Comparison of ENCODE assay signal across 19 cellular contexts in the genomic region with DNA sequence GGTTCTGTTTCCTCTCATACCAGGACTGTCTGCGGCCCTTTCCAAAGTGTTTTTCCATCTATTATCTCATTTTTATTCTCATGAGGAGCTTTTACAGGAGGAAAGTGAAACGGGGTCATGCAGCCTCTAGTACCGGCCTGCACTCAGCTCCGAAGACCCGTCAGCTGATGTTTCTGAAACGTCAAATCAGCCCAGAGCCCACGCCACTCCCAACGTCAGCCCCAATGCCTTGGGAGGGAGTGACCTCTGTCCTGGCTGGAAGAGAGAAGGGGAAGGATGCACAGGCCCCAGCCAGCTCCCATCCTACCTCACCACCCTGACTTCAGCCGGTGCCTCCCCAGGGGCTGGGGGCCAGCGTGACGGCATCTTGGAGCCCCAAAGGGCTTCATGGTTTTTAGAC. TPM values are rescaled to one million over a fixed set of nuclear protein-coding genes. Genes with fewer than 3 reads are reported as not detected.
DNase-seq lines count a peak whose midpoint lies in the region; ATAC-seq and TF ChIP-seq lines count a peak whose summit lies in the region.
"Had no signal": no experiment of that assay in that cellular context is flagged by ENCODE, and none has a peak within 500 bp of the region (broad histone marks: within the 10 kb centered on the region; RNA-seq: fewer than 3 reads in every experiment).

No MANE protein-coding gene starts in this region.

- 100% methylated on average over 11 of the region's 11 CpGs for WGBS in mammary epithelial cell (ENCODE audit: low coverage, missing lambda C conversion rate)

- H3K36me3 ChIP-seq in breast epithelium (no peaks in the 10 kb centered on the region), mammary epithelial cell (ENCODE audit: insufficient read depth, low read length) (no peaks in the 10 kb centered on the region), right atrium auricular region (no peaks in the 10 kb centered on the region), uterus (no peaks in the 10 kb centered on the region)

- no peak overlapping the region for H3K27ac Mint-ChIP-seq in HFFc6

- H3K36me3 Mint-ChIP-seq in HFFc6 (ENCODE audit: low read depth), result no peaks in the 10 kb centered on the region; the same call in 1 of the 2 replicates

- ATAC-seq in GM19328 (IDR thresholded peaks at IDR 0.05; ENCODE audit: unreplicated experiment), result no peak

- no peak overlapping the region for H2AFZ ChIP-seq in mammary epithelial cell (ENCODE audit: low read depth, low read length)

- CTCF ChIA-PET in mammary epithelial cell (lab: Charles Lee; ENCODE audit: low non-redundant PET), result no interaction called here

- H3K4me1 ChIP-seq in breast epithelium, result peaks cover 0 to 1% of the 10 kb centered on the region in 2 donors
- no peaks in the 10 kb centered on the region for H3K4me1 ChIP-seq in mammary epithelial cell (ENCODE audit: insufficient read depth, low read length)
- peaks cover 0 to 12% of the 10 kb centered on the region in 2 donors for H3K4me1 ChIP-seq in right atrium auricular region
- peaks cover 8 to 15% of the 10 kb centered on the region in 2 donors for H3K4me1 ChIP-seq in uterus

- dilution Hi-C loops in mammary epithelial cell (cut with HindIII; ENCODE audit: low sequenced_read_pairs), result no loop called here

- H3K4me3 ChIP-seq in breast epithelium (no peak overlapping the region), mammary epithelial cell (replicated peaks in 1 of 3; ENCODE audit: insufficient read depth in 1 of 3, low read depth in 2 of 3, low read length in 3 of 3) (no peak overlapping the region), right atrium auricular region (no peak overlapping the region), retinal pigment epithelial cell (ENCODE audit: low read length) (no peak overlapping the region), uterus (no peak overlapping the region)
- H3K4me3 ChIP-seq: BLaER1 had no signal

- DNase-seq in breast epithelium (ENCODE audit: low spot score in 2 of 2) (no peak), mammary epithelial cell (no peak), right atrium auricular region (ENCODE audit: low spot score) (peak; percentile 71), retinal pigment epithelial cell (ENCODE audit: low read depth) (peak; percentile 8), uterus (no peak), HFFc6 (no peak), islet precursor cell (no peak)
- DNase-seq: CD8-positive, alpha-beta memory T cell; H7; KBM-7; NCI-H1048; NCI-H187; NCI-H69; NK-92 treated with Interleukin-12 subunit alpha and Interleukin-12 subunit beta, amount 100 ng/mL, for 24 hours; OCI-M1; RPMI8226 had no signal

- H3K79me2 ChIP-seq in mammary epithelial cell (ENCODE audit: insufficient read depth, low read length), result no peaks in the 10 kb centered on the region

- H3K4me3 Mint-ChIP-seq in HFFc6, result no peak overlapping the region
- H3K4me3 Mint-ChIP-seq: CD8-positive, alpha-beta memory T cell had no signal

- H4K20me1 ChIP-seq in mammary epithelial cell (ENCODE audit: insufficient read depth, low read length), result no peaks in the 10 kb centered on the region

- no peaks in the 10 kb centered on the region for H3K27me3 ChIP-seq in breast epithelium
- H3K27me3 ChIP-seq in mammary epithelial cell (ENCODE audit: insufficient read depth, low read length), result no peaks in the 10 kb centered on the region
- no peaks in the 10 kb centered on the region for H3K27me3 ChIP-seq in right atrium auricular region
- no peaks in the 10 kb centered on the region for H3K27me3 ChIP-seq in uterus
- H3K27me3 ChIP-seq: BLaER1 had no signal

- H3K27ac ChIP-seq in breast epithelium (peak overlapping the region; percentile 29 to 36), mammary epithelial cell (ENCODE audit: insufficient read depth, low read depth, low read length) (no peak overlapping the region), right atrium auricular region (peak overlapping the region; percentile 48 to 67), uterus (peak overlapping the region; percentile 31 to 81)
- H3K27ac ChIP-seq: 22Rv1, BLaER1 had no signal

- H3K9me3 Mint-ChIP-seq in HFFc6, result no peaks in the 10 kb centered on the region
- H3K9me3 Mint-ChIP-seq: CD8-positive, alpha-beta memory T cell had no signal

- no peaks in the 10 kb centered on the region for H3K27me3 Mint-ChIP-seq in HFFc6 (ENCODE audit: insufficient read depth)
- H3K27me3 Mint-ChIP-seq: CD8-positive, alpha-beta memory T cell had no signal

- H3K9me3 ChIP-seq in breast epithelium (no peaks in the 10 kb centered on the region), mammary epithelial cell (replicated peaks; ENCODE audit: insufficient read depth, low read length) (no peaks in the 10 kb centered on the region), right atrium auricular region (no peaks in the 10 kb centered on the region), uterus (no peaks in the 10 kb centered on the region)
- H3K9me3 ChIP-seq: BLaER1 had no signal

- BruUV-seq in mammary epithelial cell (replicated peaks; lab: Mats Ljungman, UMichigan), result no TSS peak

- intact Hi-C loops in breast epithelium (cut with DNase I; ENCODE audit: low total_unique reads), result no loop called here
- intact Hi-C loops in mammary epithelial cell (cut with micrococcal nuclease), result loop anchor here (1.0 kb wide), 1 partner anchor 87 kb away; no protein-coding TSS in a partner anchor
- intact Hi-C loops in uterus (cut with DNase I; ENCODE audit: low total_unique reads), result no loop called here

- H3K4me2 ChIP-seq in mammary epithelial cell (ENCODE audit: insufficient read depth, low read depth, low read length), result no peak overlapping the region
- H3K4me2 ChIP-seq: BLaER1 had no signal

- in situ Hi-C loops in mammary epithelial cell (cut with MboI; ENCODE audit: low sequenced_read_pairs in 2 of 2), result no loop called here

- H3K9ac ChIP-seq in mammary epithelial cell (ENCODE audit: insufficient read depth, low read length), result no peak overlapping the region
- H3K9ac ChIP-seq: BLaER1 had no signal

- H3K4me1 Mint-ChIP-seq in HFFc6 (ENCODE audit: low read depth), result peaks cover 25% of the 10 kb centered on the region
- H3K4me1 Mint-ChIP-seq: CD8-positive, alpha-beta memory T cell had no signal

- TF ChIP-seq CTCF in breast epithelium (IDR thresholded peaks at IDR 0.05) (no peak), mammary epithelial cell (conservative IDR thresholded peaks at IDR 0.05 in 1 of 2, IDR thresholded peaks at IDR 0.05 in 1 of 2; ENCODE audit: extremely low read depth in 1 of 2, insufficient read depth in 1 of 2, low read depth in 1 of 2, low read length in 2 of 2) (no peak), right atrium auricular region (IDR thresholded peaks at IDR 0.05) (no peak), retinal pigment epithelial cell (conservative IDR thresholded peaks at IDR 0.05; ENCODE audit: low read depth, low read length) (no peak), uterus (IDR thresholded peaks at IDR 0.05) (no peak), HFFc6 (IDR thresholded peaks at IDR 0.05) (no peak)

- TF ChIP-seq POLR2A in breast epithelium (IDR thresholded peaks at IDR 0.05), result no peak
- TF ChIP-seq POLR2A in uterus (IDR thresholded peaks at IDR 0.05), result no peak

RNA-seq across cellular contexts. Expression of a gene that starts 58.5 kb away (rescaled TPM):
- total RNA-seq in breast epithelium, result 10 to 100 TPM; 29.3 to 89.1 (median 56.1) TPM
- 10 to 100 TPM; 13.3 to 50.5 TPM for total RNA-seq in mammary epithelial cell
- polyA plus RNA-seq in mammary epithelial cell, result 63.4 TPM
- 106 TPM for polyA minus RNA-seq in mammary epithelial cell
- 10 to 100 TPM; 14.1 to 28.4 TPM for total RNA-seq in right atrium auricular region
- 100 to 1,000 TPM in 1 of 4 donors, 10 to 100 TPM in 3; 37.9 to 104 (median 51.7) TPM for total RNA-seq in uterus
- total RNA-seq in HFFc6 (2021; fragmentation: NEBNext Ultra II Directional; extraction: Animal tissue kit (Norgen Biotek cat#: 25700)), result 10 to 100 TPM; 54.4 to 80.7 (median 72.0) TPM

Comparison
In these comparisons a context has a peak if more than half of its experiments do, and no peak if none do; other contexts are left out.
1. DNase-seq: peak in right atrium auricular region (single experiment) and retinal pigment epithelial cell (single experiment); none in breast epithelium (0 of 2), mammary epithelial cell (single experiment), uterus (0 of 2), HFFc6 (single experiment) and islet precursor cell (single experiment).